22 cellular contexts compared by ENCODE assay signal in the genomic region with DNA sequence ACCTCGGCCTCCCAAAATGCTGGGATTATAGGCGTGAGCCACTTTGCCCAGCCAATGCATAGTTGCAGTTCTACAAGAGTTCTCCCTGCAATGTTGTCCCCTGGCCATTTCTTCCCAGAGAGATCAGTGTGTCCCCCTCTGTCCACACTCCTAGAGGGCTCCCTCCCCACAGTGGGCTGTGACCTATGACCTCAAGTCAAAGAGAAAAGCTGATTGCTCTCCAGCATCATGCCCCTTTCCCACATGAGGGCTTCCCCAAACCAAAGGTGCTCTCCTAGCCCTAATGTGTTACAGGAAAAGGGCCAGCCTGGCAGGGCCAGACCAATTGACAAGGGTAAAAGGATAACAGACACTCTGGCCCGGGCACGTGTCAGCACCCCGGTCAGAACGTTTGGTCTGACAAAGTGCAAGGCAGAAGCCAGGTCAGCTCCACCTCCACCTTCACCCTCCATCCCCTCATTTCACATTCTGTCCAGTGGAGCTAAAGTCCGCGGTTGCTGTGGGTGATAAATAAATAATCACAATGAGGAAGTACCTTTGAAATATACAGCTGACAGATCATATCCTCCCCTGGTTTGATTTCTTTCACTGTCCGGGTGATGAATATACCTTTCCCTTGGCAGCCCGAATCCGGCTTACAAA. TPM values are rescaled to one million over a fixed set of nuclear protein-coding genes. Genes with fewer than 3 reads are reported as not detected.
DNase-seq lines count a peak whose midpoint lies in the region; ATAC-seq and TF ChIP-seq lines count a peak whose summit lies in the region.
"Had no signal": no experiment of that assay in that cellular context is flagged by ENCODE, and none has a peak within 500 bp of the region (broad histone marks: within the 10 kb centered on the region; RNA-seq: fewer than 3 reads in every experiment).

No MANE protein-coding gene starts in this region.

- peak in 2 of 3 donors; percentile 74 to 77 for DNase-seq in Peyer's patch
- peak; percentile 90 for DNase-seq in kidney tubule cell (ENCODE audit: low spot score)
- no peak for DNase-seq in omental fat pad (ENCODE audit: low spot score)
- DNase-seq in H7, result no peak
- no peak for DNase-seq in GF-D8 (lab: John Stamatoyannopoulos, UW)
- DNase-seq in activated gamma-delta T cell treated with Interleukin-2 at 50 U/mL for 16 hours, result no peak
- DNase-seq in breast epithelium (ENCODE audit: low spot score in 2 of 2), result no peak
- DNase-seq: DMS 273 treated with DMSO at 0.1 percent for 48 hours; islet precursor cell; KBM-7; mammary epithelial cell; MM.1S; naive B cell; NCI-H1436 treated with DMSO at 0.1 percent for 48 hours; NCI-H510A; NK-92 treated with Interleukin-12 subunit alpha and Interleukin-12 subunit beta, amount 100 ng/mL, for 24 hours; nucleus accumbens; stimulated activated CD4-positive, alpha-beta T cell treated with anti-CD3 and anti-CD28 coated beads, Interleukin-2, amount 100 ng/mL, for 24 hours had no signal

- peak in 1 of 2 donors; percentile 16 for TF ChIP-seq POLR2A in Peyer's patch (IDR thresholded peaks at IDR 0.05)
- no peak for TF ChIP-seq POLR2A in breast epithelium (IDR thresholded peaks at IDR 0.05)

- H3K27ac ChIP-seq in C4-2B, result peak overlapping the region; percentile 3
- H3K27ac ChIP-seq in Peyer's patch, result peak overlapping the region in 3 of 4 donors; percentile 56 to 77 (median 76)
- no peak overlapping the region for H3K27ac ChIP-seq in breast epithelium
- H3K27ac ChIP-seq: skin epidermis had no signal

- H3K4me3 ChIP-seq in Peyer's patch (no peak overlapping the region), H7 (ENCODE audit: insufficient read depth, low read depth, low read length) (no peak overlapping the region), breast epithelium (no peak overlapping the region)
- H3K4me3 ChIP-seq: skin epidermis had no signal

- H3K4me1 ChIP-seq in Peyer's patch (peaks cover 0 to 78% (median 8%) of the 10 kb centered on the region in 4 donors), breast epithelium (no peaks in the 10 kb centered on the region)

- TF ChIP-seq CTCF in C4-2B (conservative IDR thresholded peaks at IDR 0.05) (no peak), Peyer's patch (IDR thresholded peaks at IDR 0.05) (no peak), omental fat pad (IDR thresholded peaks at IDR 0.05) (no peak), breast epithelium (IDR thresholded peaks at IDR 0.05) (no peak)

- H3K9me3 ChIP-seq in Peyer's patch (no peaks in the 10 kb centered on the region), breast epithelium (no peaks in the 10 kb centered on the region)

- no peaks in the 10 kb centered on the region for H3K36me3 ChIP-seq in Peyer's patch
- H3K36me3 ChIP-seq in H7 (replicated peaks; ENCODE audit: control insufficient read depth, insufficient read depth, low read length), result no peaks in the 10 kb centered on the region
- no peaks in the 10 kb centered on the region for H3K36me3 ChIP-seq in breast epithelium

- intact Hi-C loops in breast epithelium (cut with DNase I; ENCODE audit: low total_unique reads), result loop anchor here (10.0 kb wide), 3 partner anchors 64 to 474 kb away; no protein-coding TSS in a partner anchor

- no peaks in the 10 kb centered on the region for H3K27me3 ChIP-seq in Peyer's patch
- H3K27me3 ChIP-seq in H7 (ENCODE audit: control insufficient read depth, insufficient read depth, low read length), result no peaks in the 10 kb centered on the region; the same call in 1 of the 2 replicates
- peaks cover 0 to 2% of the 10 kb centered on the region in 2 donors for H3K27me3 ChIP-seq in breast epithelium

- peak; percentile 24 for ATAC-seq in omental fat pad (ENCODE audit: low FRiP score)
- ATAC-seq: WTC11 had no signal

RNA-seq across cellular contexts. Expression of a gene that starts 17.8 kb away (rescaled TPM):
- total RNA-seq in Peyer's patch, result 1 to 10 TPM in 3 of 4 donors, not detected in 1; 1.1 to 7.5 (median 1.5) TPM
- 1 to 10 TPM in 1 of 4 donors, not detected in 3; 1.9 TPM for total RNA-seq in omental fat pad
- total RNA-seq in H7 (2014; rRNA removed; shearing (Covaris generic)), result 2.1 and 2.6 TPM in 2 replicates
- total RNA-seq in breast epithelium, result under 1 TPM in 2 of 3 donors, not detected in 1; under 0.01 to 0.32 TPM
- total RNA-seq: activated T-helper 1 cell treated with anti-CD3 and anti-CD28 coated beads, Interleukin-12 subunit alpha, Interleukin-12 subunit beta, Interleukin-2, Interleukin-4 antibody, amounts not matched to agents 30 ng/mL and 10 ng/mL and 1 ng/mL, durations not matched to agents 14 hours and 24 hours and 36 hours; mammary epithelial cell had no signal

RNA-seq across cellular contexts. Expression of a gene that starts 31.6 kb away (rescaled TPM):
- 100 to 1,000 TPM; 124 to 334 (median 163) TPM for total RNA-seq in Peyer's patch
- 100 to 1,000 TPM; 107 to 356 (median 135) TPM for total RNA-seq in omental fat pad
- total RNA-seq in H7 (2014; rRNA removed; shearing (Covaris generic)), result 19.4 and 23.1 TPM in 2 replicates
- total RNA-seq in breast epithelium, result 100 to 1,000 TPM; 134 to 262 (median 146) TPM

Comparison
In these comparisons a context has a peak if more than half of its experiments do, and no peak if none do; other contexts are left out.
1. H3K27ac ChIP-seq: peak in C4-2B (single experiment) and Peyer's patch (3 of 4); none in breast epithelium (0 of 2).
2. DNase-seq: peak in Peyer's patch (2 of 3) and kidney tubule cell (single experiment); none in omental fat pad (single experiment), H7 (single experiment), GF-D8 (single experiment), activated gamma-delta T cell treated with Interleukin-2 at 50 U/mL for 16 hours (single experiment) and breast epithelium (0 of 2).